Comparison of ENCODE assay signal across 31 cellular contexts in genomic region chr17:69594641-69595040, GRCh38.
"Had no signal": no experiment of that assay in that cellular context is flagged by ENCODE, and none has a peak within 500 bp of the region (broad histone marks: within the 10 kb centered on the region; RNA-seq: fewer than 3 reads in every experiment).

No MANE protein-coding gene starts in this region.

- ATAC-seq: activated CD4-positive, CD25-positive, alpha-beta regulatory T cell treated with anti-CD3 and anti-CD28 coated beads, Interleukin-2, amount 50 U/mL, for 24 hours; activated CD8-positive, alpha-beta T cell treated with anti-CD3 and anti-CD28 coated beads for 36 hours; activated T-cell treated with anti-CD3 and anti-CD28 coated beads, Interleukin-2, amount 50 U/mL, for 4 hours; activated T-helper 17 cell treated with anti-CD3 and anti-CD28 coated beads, Interleukin-2, amount 50 U/mL, for 72 hours; gastroesophageal sphincter; T-cell had no signal

- H3K4me3 ChIP-seq: coronary artery, esophagus squamous epithelium, gastroesophageal sphincter had no signal

- H3K27ac ChIP-seq: coronary artery, esophagus squamous epithelium, gastroesophageal sphincter, WERI-Rb-1 had no signal

- H3K36me3 ChIP-seq: brain microvascular endothelial cell, esophagus squamous epithelium, gastroesophageal sphincter, WERI-Rb-1 had no signal

- DNase-seq: activated B cell treated with CpG ODN at 0.5 μM for 24 hours; activated CD4-positive, alpha-beta T cell treated with anti-CD3 and anti-CD28 coated beads for 48 hours; activated CD4-positive, alpha-beta T cell treated with anti-CD3 and anti-CD28 coated beads, Interleukin-2, amount 50 U/mL, for 1 hour; activated CD4-positive, alpha-beta T cell treated with anti-CD3 and anti-CD28 coated beads, Interleukin-2, amount 50 U/mL, for 48 hours; activated CD8-positive, alpha-beta memory T cell treated with anti-CD3 and anti-CD28 coated beads for 24 hours; activated CD8-positive, alpha-beta T cell treated with anti-CD3 and anti-CD28 coated beads for 36 hours; activated effector memory CD4-positive, alpha-beta T cell treated with Interleukin-2 at 50 U/mL for 16 hours; activated gamma-delta T cell treated with Interleukin-2 at 50 U/mL for 16 hours; activated naive CD4-positive, alpha-beta T cell treated with anti-CD3 and anti-CD28 coated beads, Interleukin-2, amount 50 U/mL, for 16 hours; activated naive CD4-positive, alpha-beta T cell treated with Interleukin-2 at 50 U/mL for 16 hours; activated T-cell treated with anti-CD3 and anti-CD28 coated beads, Interleukin-2, amount 50 U/mL, for 4 hours; amniotic stem cell; anterior cingulate cortex; brain microvascular endothelial cell; effector CD4-positive, alpha-beta T cell; esophagus squamous epithelium; foreskin melanocyte; head of caudate nucleus; T-cell; T1000; WERI-Rb-1 had no signal

- H3K4me3 Mint-ChIP-seq: activated B cell treated with CpG ODN at 0.5 μM for 24 hours; activated CD8-positive, alpha-beta T cell treated with anti-CD3 and anti-CD28 coated beads for 36 hours; activated naive CD8-positive, alpha-beta T cell; activated T-cell treated with anti-CD3 and anti-CD28 coated beads, Interleukin-2, amount 50 U/mL, for 4 hours; activated T-helper 17 cell treated with anti-CD3 and anti-CD28 coated beads, Interleukin-2, amount 50 U/mL, for 72 hours; central memory CD8-positive, alpha-beta T cell; dendritic cell treated with granulocyte-macrophage colony-stimulating factor and Interleukin-4, amounts not matched to agents 40 ng/mL and 50 ng/mL, for 4 days; T-cell; T-helper 1 cell treated with Interleukin-12 subunit alpha and Interleukin-12 subunit beta and Interleukin-4 antibody, amounts not matched to agents 30 μg/mL and 1 μg/mL, for 36 hours had no signal

- H3K4me1 ChIP-seq: esophagus squamous epithelium, gastroesophageal sphincter had no signal

- H3K9me3 Mint-ChIP-seq: activated B cell treated with CpG ODN at 0.5 μM for 24 hours; activated CD8-positive, alpha-beta T cell treated with anti-CD3 and anti-CD28 coated beads for 36 hours; activated T-cell treated with anti-CD3 and anti-CD28 coated beads, Interleukin-2, amount 50 U/mL, for 4 hours; activated T-helper 17 cell treated with anti-CD3 and anti-CD28 coated beads, Interleukin-2, amount 50 U/mL, for 72 hours; central memory CD8-positive, alpha-beta T cell; dendritic cell treated with granulocyte-macrophage colony-stimulating factor and Interleukin-4, amounts not matched to agents 40 ng/mL and 50 ng/mL, for 4 days; T-cell; T-helper 1 cell treated with Interleukin-12 subunit alpha and Interleukin-12 subunit beta and Interleukin-4 antibody, amounts not matched to agents 30 μg/mL and 1 μg/mL, for 36 hours had no signal

- FAIRE-seq: bronchial epithelial cell, endometrium had no signal

- H3K9me3 ChIP-seq: esophagus squamous epithelium, gastroesophageal sphincter had no signal

- H3K27me3 ChIP-seq: brain microvascular endothelial cell, esophagus squamous epithelium, gastroesophageal sphincter had no signal

- H3K4me1 Mint-ChIP-seq: activated B cell treated with CpG ODN at 0.5 μM for 24 hours; activated T-helper 17 cell treated with anti-CD3 and anti-CD28 coated beads, Interleukin-2, amount 50 U/mL, for 72 hours; central memory CD8-positive, alpha-beta T cell; T-cell had no signal

- H3K27me3 Mint-ChIP-seq: activated CD8-positive, alpha-beta T cell treated with anti-CD3 and anti-CD28 coated beads for 36 hours had no signal

- H3K27ac Mint-ChIP-seq: activated B cell treated with CpG ODN at 0.5 μM for 24 hours; activated CD8-positive, alpha-beta T cell treated with anti-CD3 and anti-CD28 coated beads for 36 hours; activated naive CD8-positive, alpha-beta T cell; activated T-helper 17 cell treated with anti-CD3 and anti-CD28 coated beads, Interleukin-2, amount 50 U/mL, for 72 hours; dendritic cell treated with granulocyte-macrophage colony-stimulating factor and Interleukin-4, amounts not matched to agents 40 ng/mL and 50 ng/mL, for 4 days; T-cell; T-helper 1 cell treated with Interleukin-12 subunit alpha and Interleukin-12 subunit beta and Interleukin-4 antibody, amounts not matched to agents 30 μg/mL and 1 μg/mL, for 36 hours had no signal

- H3K36me3 Mint-ChIP-seq: activated naive CD8-positive, alpha-beta T cell; T-cell had no signal
